ENCODE assay signal across 8 cellular contexts in the genomic region with DNA sequence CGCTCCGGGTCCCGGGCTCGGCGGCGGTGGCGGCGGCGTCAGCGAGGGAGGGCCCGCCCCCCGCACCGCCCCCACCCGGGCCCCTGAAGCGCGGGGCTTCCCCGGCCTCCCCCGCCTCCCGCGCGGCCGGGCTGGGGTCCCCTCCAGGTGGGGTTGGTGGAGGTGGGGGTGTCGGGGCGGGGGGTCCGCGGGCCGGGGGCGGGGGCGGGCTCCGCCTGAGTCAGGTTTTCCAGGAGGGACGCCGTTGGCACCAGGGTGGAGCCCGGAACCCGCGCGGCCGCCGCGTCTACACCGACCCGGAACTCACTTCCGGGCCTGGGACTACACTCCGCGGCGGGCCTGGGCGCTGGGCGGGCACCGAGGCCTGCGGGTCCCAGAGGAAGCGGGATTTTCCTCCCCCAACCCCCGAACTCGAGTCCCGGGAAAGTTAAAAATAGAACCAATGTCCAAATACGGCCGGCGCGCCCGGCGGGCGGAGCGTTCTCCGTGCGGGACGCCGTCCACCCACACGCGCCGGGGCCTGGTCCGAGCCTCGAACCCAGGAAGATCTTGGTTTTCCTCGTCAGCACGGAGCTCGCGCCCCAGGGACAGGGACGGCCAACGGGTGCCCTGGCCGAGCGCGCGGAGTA. TPM values are rescaled to one million over a fixed set of nuclear protein-coding genes. Genes with fewer than 3 reads are reported as not detected.
DNase-seq lines count a peak whose midpoint lies in the region; ATAC-seq and TF ChIP-seq lines count a peak whose summit lies in the region.

No MANE protein-coding gene starts in this region.

- H3K4me1 ChIP-seq in esophagus squamous epithelium (peaks cover 41 to 76% (median 45%) of the 10 kb centered on the region in 3 donors), upper lobe of left lung (peaks cover 43 to 75% (median 56%) of the 10 kb centered on the region in 4 donors)

- H3K9me3 ChIP-seq in esophagus squamous epithelium: no peaks in the 10 kb centered on the region
- no peaks in the 10 kb centered on the region for H3K9me3 ChIP-seq in upper lobe of left lung

- intact Hi-C loops in esophagus squamous epithelium (cut with DNase I): no loop called here

- WGBS in esophagus squamous epithelium, 2 donors: 28% methylated on average over 9 of the region's 80 CpGs; no CpG with 5 or more reads in 1 of the 2 donors
- 1 to 3% methylated on average over 34 to 51 of the region's 80 CpGs for WGBS in upper lobe of left lung, 2 donors

- peaks cover 31% of the 10 kb centered on the region for H3K4me1 Mint-ChIP-seq in activated T-cell treated with anti-CD3 and anti-CD28 coated beads, Interleukin-2, amount 50 U/mL, for 4 hours (ENCODE audit: low read depth)
- peaks cover 9 to 14% of the 10 kb centered on the region in 2 donors for H3K4me1 Mint-ChIP-seq in natural killer cell treated with Interleukin-12 subunit alpha and Interleukin-12 subunit beta and Interleukin-15 and Interleukin-18, amount 100 ng/mL, for 72 hours (ENCODE audit: low read depth in 2 of 2)

- peak; percentile 58 for DNase-seq in A172 (ENCODE audit: low spot score)
- DNase-seq in NCI-H226: peak; percentile 72
- peak; percentile 73 for DNase-seq in activated T-cell treated with anti-CD3 and anti-CD28 coated beads, Interleukin-2, amount 50 U/mL, for 4 hours
- no peak for DNase-seq in esophagus squamous epithelium (lab: John Stamatoyannopoulos, UW)
- DNase-seq in natural killer cell treated with Interleukin-12 subunit alpha and Interleukin-12 subunit beta and Interleukin-15 and Interleukin-18, amount 100 ng/mL, for 72 hours (ENCODE audit: low spot score): no peak
- peak; percentile 72 to 95 for DNase-seq in upper lobe of left lung
- DNase-seq in NCI-H187 treated with DMSO at 0.1 percent for 48 hours (lab: John Stamatoyannopoulos, UW): no peak

- H3K9me3 Mint-ChIP-seq in activated T-cell treated with anti-CD3 and anti-CD28 coated beads, Interleukin-2, amount 50 U/mL, for 4 hours: no peaks in the 10 kb centered on the region
- H3K9me3 Mint-ChIP-seq in natural killer cell treated with Interleukin-12 subunit alpha and Interleukin-12 subunit beta and Interleukin-15 and Interleukin-18, amount 100 ng/mL, for 72 hours: no peaks in the 10 kb centered on the region

- peak overlapping the region; percentile 62 to 94 (median 63) for H3K4me3 ChIP-seq in esophagus squamous epithelium
- peak overlapping the region; percentile 59 to 84 (median 67) for H3K4me3 ChIP-seq in upper lobe of left lung

- TF ChIP-seq CTCF in esophagus squamous epithelium (IDR thresholded peaks at IDR 0.05) (no peak), upper lobe of left lung (IDR thresholded peaks at IDR 0.05) (no peak)

- peaks cover 10% of the 10 kb centered on the region for H3K36me3 Mint-ChIP-seq in activated T-cell treated with anti-CD3 and anti-CD28 coated beads, Interleukin-2, amount 50 U/mL, for 4 hours (ENCODE audit: insufficient read depth)
- no peaks in the 10 kb centered on the region for H3K36me3 Mint-ChIP-seq in natural killer cell treated with Interleukin-12 subunit alpha and Interleukin-12 subunit beta and Interleukin-15 and Interleukin-18, amount 100 ng/mL, for 72 hours

- H3K27me3 ChIP-seq in esophagus squamous epithelium: no peaks in the 10 kb centered on the region
- H3K27me3 ChIP-seq in upper lobe of left lung: no peaks in the 10 kb centered on the region

- H3K4me3 Mint-ChIP-seq in activated T-cell treated with anti-CD3 and anti-CD28 coated beads, Interleukin-2, amount 50 U/mL, for 4 hours: peak overlapping the region; percentile 38
- peak overlapping the region; percentile 69 for H3K4me3 Mint-ChIP-seq in natural killer cell treated with Interleukin-12 subunit alpha and Interleukin-12 subunit beta and Interleukin-15 and Interleukin-18, amount 100 ng/mL, for 72 hours

- H3K36me3 ChIP-seq in esophagus squamous epithelium (peaks cover 9 to 35% (median 21%) of the 10 kb centered on the region in 3 donors), upper lobe of left lung (peaks cover 11 to 31% (median 22%) of the 10 kb centered on the region in 4 donors)

- H3K27ac Mint-ChIP-seq in natural killer cell treated with Interleukin-12 subunit alpha and Interleukin-12 subunit beta and Interleukin-15 and Interleukin-18, amount 100 ng/mL, for 72 hours: no peak overlapping the region

- peak; percentile 46 for TF ChIP-seq POLR2A in GM19099 (IDR thresholded peaks at IDR 0.05; ENCODE audit: extremely low read depth, insufficient read length, low read depth)
- no peak for TF ChIP-seq POLR2A in esophagus squamous epithelium (IDR thresholded peaks at IDR 0.05)
- peak in 1 of 4 donors; percentile 35 for TF ChIP-seq POLR2A in upper lobe of left lung (IDR thresholded peaks at IDR 0.05)

- H3K27ac ChIP-seq in esophagus squamous epithelium (peak overlapping the region; percentile 94 to 98 (median 96)), upper lobe of left lung (peak overlapping the region; percentile 91 to 98 (median 96))

- TF ChIP-seq EP300 in upper lobe of left lung (IDR thresholded peaks at IDR 0.05): no peak

- ATAC-seq in activated T-cell treated with anti-CD3 and anti-CD28 coated beads, Interleukin-2, amount 50 U/mL, for 4 hours: peak; percentile 47 to 56
- peak; percentile 64 to 73 for ATAC-seq in natural killer cell treated with Interleukin-12 subunit alpha and Interleukin-12 subunit beta and Interleukin-15 and Interleukin-18, amount 100 ng/mL, for 72 hours
- ATAC-seq in upper lobe of left lung (ENCODE audit: low FRiP score in 2 of 2): peak in 1 of 2 donors; percentile 66

- H3K27me3 Mint-ChIP-seq in activated T-cell treated with anti-CD3 and anti-CD28 coated beads, Interleukin-2, amount 50 U/mL, for 4 hours (ENCODE audit: low read depth): no peaks in the 10 kb centered on the region
- H3K27me3 Mint-ChIP-seq in natural killer cell treated with Interleukin-12 subunit alpha and Interleukin-12 subunit beta and Interleukin-15 and Interleukin-18, amount 100 ng/mL, for 72 hours: peaks cover 0 to 23% of the 10 kb centered on the region in 2 donors

RNA-seq across cellular contexts. Expression of gene MYO1C, which starts 6.6 kb away (rescaled TPM):
- total RNA-seq in A172 (2014; rRNA removed; shearing (Covaris generic)): 148 and 155 TPM in 2 replicates
- total RNA-seq in activated T-cell treated with anti-CD3 and anti-CD28 coated beads, Interleukin-2, amount 50 U/mL, for 4 hours: 10 to 100 TPM; 16.7 to 34.5 (median 18.3) TPM
- 10 to 100 TPM; 62.0 to 80.5 (median 64.2) TPM for total RNA-seq in esophagus squamous epithelium
- total RNA-seq in natural killer cell treated with Interleukin-12 subunit alpha and Interleukin-12 subunit beta and Interleukin-15 and Interleukin-18, amount 100 ng/mL, for 72 hours: 10 to 100 TPM; 16.8 to 54.5 TPM
- total RNA-seq in upper lobe of left lung: 100 to 1,000 TPM; 186 to 358 (median 266) TPM

RNA-seq across cellular contexts. Expression of gene CRK, which starts 29.8 kb away (rescaled TPM):
- 84.2 and 89.2 TPM in 2 replicates for total RNA-seq in A172 (2014; rRNA removed; shearing (Covaris generic))
- total RNA-seq in activated T-cell treated with anti-CD3 and anti-CD28 coated beads, Interleukin-2, amount 50 U/mL, for 4 hours: 10 to 100 TPM; 21.0 to 22.4 (median 22.0) TPM
- total RNA-seq in esophagus squamous epithelium (10 to 100 TPM; 33.8 to 59.3 (median 51.2) TPM), upper lobe of left lung (100 to 1,000 TPM in 1 of 6 donors, 10 to 100 TPM in 5; 37.7 to 121 (median 65.8) TPM)
- total RNA-seq in natural killer cell treated with Interleukin-12 subunit alpha and Interleukin-12 subunit beta and Interleukin-15 and Interleukin-18, amount 100 ng/mL, for 72 hours: 10 to 100 TPM; 18.1 to 36.4 TPM

RNA-seq across cellular contexts. Expression of gene INPP5K, which starts 30.6 kb away (rescaled TPM):
- total RNA-seq in A172 (2014; rRNA removed; shearing (Covaris generic)): 36.1 and 40.8 TPM in 2 replicates
- total RNA-seq in activated T-cell treated with anti-CD3 and anti-CD28 coated beads, Interleukin-2, amount 50 U/mL, for 4 hours: 10 to 100 TPM; 21.6 to 30.0 (median 22.8) TPM
- 10 to 100 TPM; 18.4 to 44.3 (median 35.0) TPM for total RNA-seq in esophagus squamous epithelium
- 10 to 100 TPM; 34.9 to 43.8 TPM for total RNA-seq in natural killer cell treated with Interleukin-12 subunit alpha and Interleukin-12 subunit beta and Interleukin-15 and Interleukin-18, amount 100 ng/mL, for 72 hours
- 100 to 1,000 TPM in 2 of 6 donors, 10 to 100 TPM in 4; 60.9 to 155 (median 84.6) TPM for total RNA-seq in upper lobe of left lung

Comparison
In these comparisons a context has a peak if more than half of its experiments do, and no peak if none do; other contexts are left out.
1. DNase-seq: peak in A172 (single experiment), NCI-H226 (single experiment), activated T-cell treated with anti-CD3 and anti-CD28 coated beads, Interleukin-2, amount 50 U/mL, for 4 hours (single experiment) and upper lobe of left lung (2 of 2); none in esophagus squamous epithelium (single experiment), natural killer cell treated with Interleukin-12 subunit alpha and Interleukin-12 subunit beta and Interleukin-15 and Interleukin-18, amount 100 ng/mL, for 72 hours (single experiment) and NCI-H187 treated with DMSO at 0.1 percent for 48 hours (single experiment).